In genomic region chr9:93949073-93949693, GRCh38 we compare ENCODE assay signal across 30 cellular contexts. TPM values are rescaled to one million over a fixed set of nuclear protein-coding genes. Genes with fewer than 3 reads are reported as not detected.
DNase-seq lines count a peak whose midpoint lies in the region; ATAC-seq and TF ChIP-seq lines count a peak whose summit lies in the region.
"Had no signal": no experiment of that assay in that cellular context is flagged by ENCODE, and none has a peak within 500 bp of the region (broad histone marks: within the 10 kb centered on the region; RNA-seq: fewer than 3 reads in every experiment).

No MANE protein-coding gene starts in this region.

- no peak overlapping the region for H3K9ac ChIP-seq in neuronal stem cell (ENCODE audit: low read depth, low read length, poor library complexity)
- H3K9ac ChIP-seq: KMS-11 had no signal

- no peak overlapping the region for H4K8ac ChIP-seq in neuronal stem cell (ENCODE audit: low read depth, low read length)

- H2AFZ ChIP-seq in GM23338 (peak overlapping the region; percentile 87), neuronal stem cell (ENCODE audit: low read length) (peak overlapping the region; percentile 56)
- H2AFZ ChIP-seq: PC-9 had no signal

- no peaks in the 10 kb centered on the region for H3K79me2 ChIP-seq in GM23338 (replicated peaks; ENCODE audit: insufficient read depth)

- CTCF ChIA-PET in Panc1 (lab: Charles Lee) = no interaction called here
- CTCF ChIA-PET in HEK293T (lab: Yijun Ruan, JAX) = interaction anchor here (0.9 kb wide), 1 partner anchor 13 kb away, joined by 3 read pairs; no protein-coding TSS in a partner anchor

- DNase-seq in GM23338 (ENCODE audit: low spot score) (peak; percentile 64), Panc1 (ENCODE audit: low read depth, low spot score) (no peak), iPS DF 6.9 (ENCODE audit: low read depth, low spot score) (no peak), neuronal stem cell (ENCODE audit: low spot score) (no peak), KBM-7 (no peak), HEK293T (ENCODE audit: extremely low spot score) (no peak), SKM-1 treated with dmso at 0.1 percent for 144 hours (lab: John Stamatoyannopoulos, UW; ENCODE audit: unreplicated experiment) (no peak)
- DNase-seq: activated CD4-positive, alpha-beta T cell treated with anti-CD3 and anti-CD28 coated beads for 48 hours; activated CD8-positive, alpha-beta memory T cell treated with anti-CD3 and anti-CD28 coated beads, Interleukin-2, amount 50 U/mL, for 4 hours; activated naive CD8-positive, alpha-beta T cell treated with anti-CD3 and anti-CD28 coated beads for 36 hours; erythroblast; heart right ventricle; NCI-H1436 treated with DMSO at 0.1 percent for 48 hours; NCI-H524; PC-9; psoas muscle; SHP77 treated with DMSO at 0.1 percent for 48 hours; T-cell had no signal

- H3F3A ChIP-seq in GM23338 (replicated peaks; ENCODE audit: low read depth) = peaks cover 20% of the 10 kb centered on the region

- no peak overlapping the region for H2BK15ac ChIP-seq in neuronal stem cell (ENCODE audit: low read length)

- TF ChIP-seq CTCF in GM23338 (conservative IDR thresholded peaks at IDR 0.05; ENCODE audit: low read depth in 2 of 2) (no peak), Panc1 (IDR thresholded peaks at IDR 0.05) (no peak)

- H4K20me1 ChIP-seq in GM23338 (replicated peaks; ENCODE audit: insufficient read depth) = peaks cover 10% of the 10 kb centered on the region; the same call in 1 of the 2 replicates

- peaks cover 9% of the 10 kb centered on the region; the same call in 1 of the 3 replicates for H3K36me3 Mint-ChIP-seq in GM23338 (ENCODE audit: low read depth)
- H3K36me3 Mint-ChIP-seq: T-cell had no signal

- H3K23ac ChIP-seq in neuronal stem cell (ENCODE audit: low read depth, low read length, poor library complexity) = peak overlapping the region; percentile 56

- ATAC-seq in GM23338 (peak; percentile 2), Panc1 (no peak)
- ATAC-seq: GM12878; heart right ventricle; natural killer cell treated with Interleukin-12 subunit alpha and Interleukin-12 subunit beta and Interleukin-15 and Interleukin-18, amount 100 ng/mL, for 72 hours; psoas muscle; T-cell had no signal

- H3K36me3 ChIP-seq in GM23338 (ENCODE audit: insufficient read depth) (no peaks in the 10 kb centered on the region), Panc1 (ENCODE audit: control insufficient read depth, insufficient read depth, low read length) (no peaks in the 10 kb centered on the region), iPS DF 6.9 (ENCODE audit: control insufficient read depth, insufficient read depth, low read length) (no peaks in the 10 kb centered on the region; the same call in 1 of the 2 replicates), neuronal stem cell (replicated peaks in 1 of 2; ENCODE audit: control insufficient read depth in 2 of 2, insufficient read depth in 2 of 2, low read length in 2 of 2) (no peaks in the 10 kb centered on the region)
- H3K36me3 ChIP-seq: heart right ventricle had no signal

- peaks cover 28% of the 10 kb centered on the region for H3K9me3 Mint-ChIP-seq in GM23338
- H3K9me3 Mint-ChIP-seq: central memory CD8-positive, alpha-beta T cell; natural killer cell treated with Interleukin-12 subunit alpha and Interleukin-12 subunit beta and Interleukin-15 and Interleukin-18, amount 100 ng/mL, for 72 hours; T-cell had no signal

- H3K9me3 ChIP-seq in Panc1 (ENCODE audit: control insufficient read depth, insufficient read depth, low read depth, low read length) = no peaks in the 10 kb centered on the region
- H3K9me3 ChIP-seq in iPS DF 6.9 (ENCODE audit: control insufficient read depth, insufficient read depth, low read length) = no peaks in the 10 kb centered on the region
- peaks cover 13 to 20% of the 10 kb centered on the region in 2 donors for H3K9me3 ChIP-seq in neuronal stem cell (replicated peaks in 1 of 2; ENCODE audit: control insufficient read depth in 2 of 2, insufficient read depth in 1 of 2, low read depth in 1 of 2, low read length in 2 of 2)
- H3K9me3 ChIP-seq: heart right ventricle, psoas muscle had no signal

- in situ Hi-C loops in Panc1 (cut with HindIII; ENCODE audit: low pct_unique_long_range_greater_than_20kb, low sequenced_read_pairs) = no loop called here
- in situ Hi-C loops in KBM-7 (cut with MboI; ENCODE audit: low pct_unique_long_range_greater_than_20kb, low sequenced_read_pairs) = no loop called here

- H3K27me3 Mint-ChIP-seq in GM23338 (ENCODE audit: insufficient read depth, low read depth, poor library complexity) = peaks cover 100% of the 10 kb centered on the region

- WGBS in iPS DF 6.9 (ENCODE audit: insufficient coverage, insufficient read length) = no CpG with 5 or more reads among the region's 32 CpGs
- no CpG with 5 or more reads among the region's 32 CpGs for WGBS in neuronal stem cell (ENCODE audit: extremely low coverage in 2 of 2, insufficient read length in 2 of 2, insufficient replicate concordance in 1 of 2), 2 donors

- peaks cover 2% of the 10 kb centered on the region for H3K79me1 ChIP-seq in neuronal stem cell (ENCODE audit: low read depth, low read length)

- H3K27ac ChIP-seq in GM23338 (ENCODE audit: low read depth) = no peak overlapping the region
- H3K27ac ChIP-seq in Panc1 (ENCODE audit: low read length) = peak overlapping the region; percentile 67
- no peak overlapping the region for H3K27ac ChIP-seq in iPS DF 6.9 (ENCODE audit: low read length)
- no peak overlapping the region for H3K27ac ChIP-seq in neuronal stem cell (replicated peaks; ENCODE audit: low read length)
- H3K27ac ChIP-seq: C4-2B, heart right ventricle, KMS-11, PC-9, psoas muscle had no signal

- peak overlapping the region; percentile 83 for H3K4me2 ChIP-seq in GM23338
- peak overlapping the region; percentile 28 for H3K4me2 ChIP-seq in neuronal stem cell (ENCODE audit: insufficient read depth, low read length, poor library complexity, severe bottlenecking)
- H3K4me2 ChIP-seq: KMS-11, PC-9 had no signal

- no peak overlapping the region for H2BK12ac ChIP-seq in neuronal stem cell (ENCODE audit: low read length)

- H4K91ac ChIP-seq in neuronal stem cell (ENCODE audit: low read depth, low read length, poor library complexity) = no peak overlapping the region

- no peak overlapping the region for H2BK5ac ChIP-seq in neuronal stem cell (ENCODE audit: low read length)

- intact Hi-C loops in Panc1 (cut with micrococcal nuclease; ENCODE audit: unreplicated experiment) = no loop called here

- BruUV-seq in Panc1 (replicated peaks; lab: Mats Ljungman, UMichigan) = no TSS peak

- H3K9me2 ChIP-seq in GM23338 (ENCODE audit: insufficient read depth) = no peaks in the 10 kb centered on the region

- H3K18ac ChIP-seq in neuronal stem cell (ENCODE audit: low read length) = peak overlapping the region; percentile 42

- no peak overlapping the region for H2BK120ac ChIP-seq in neuronal stem cell (ENCODE audit: low read depth, low read length)

- no peak overlapping the region for H3K4ac ChIP-seq in neuronal stem cell (ENCODE audit: low read length)

- peaks cover 67% of the 10 kb centered on the region for H3K4me1 ChIP-seq in GM23338 (ENCODE audit: insufficient read depth)
- H3K4me1 ChIP-seq in Panc1 (ENCODE audit: control insufficient read depth, insufficient read depth, low read length) = peaks cover 20% of the 10 kb centered on the region
- H3K4me1 ChIP-seq in iPS DF 6.9 (ENCODE audit: control insufficient read depth, insufficient read depth, low read length) = peaks cover 25% of the 10 kb centered on the region
- peaks cover 0 to 14% of the 10 kb centered on the region in 2 donors for H3K4me1 ChIP-seq in neuronal stem cell (ENCODE audit: control insufficient read depth in 2 of 2, insufficient read depth in 1 of 2, low read depth in 1 of 2, low read length in 2 of 2)

- peak overlapping the region; percentile 22 for H2AK5ac ChIP-seq in neuronal stem cell (ENCODE audit: low read depth, low read length)

- H3K27ac Mint-ChIP-seq in GM23338 = no peak overlapping the region
- H3K27ac Mint-ChIP-seq: activated naive CD8-positive, alpha-beta T cell treated with anti-CD3 and anti-CD28 coated beads for 36 hours; natural killer cell treated with Interleukin-12 subunit alpha and Interleukin-12 subunit beta and Interleukin-15 and Interleukin-18, amount 100 ng/mL, for 72 hours; T-cell had no signal

- H3K4me3 ChIP-seq in GM23338 (peak overlapping the region; percentile 58), Panc1 (ENCODE audit: low read depth in 2 of 2, low read length in 2 of 2) (no peak overlapping the region), iPS DF 6.9 (ENCODE audit: low read length) (peak overlapping the region; percentile 21; the same call in 1 of the 2 replicates), neuronal stem cell (ENCODE audit: low read length in 2 of 2) (no peak overlapping the region)
- H3K4me3 ChIP-seq: GM12878, PC-9 had no signal

- H3K4me1 Mint-ChIP-seq in GM23338 = peaks cover 67% of the 10 kb centered on the region

- H3K27me3 ChIP-seq in GM23338 (ENCODE audit: insufficient read depth) = peaks cover 99% of the 10 kb centered on the region
- H3K27me3 ChIP-seq in Panc1 (ENCODE audit: control insufficient read depth, insufficient read depth, low read length) = no peaks in the 10 kb centered on the region
- H3K27me3 ChIP-seq in iPS DF 6.9 (ENCODE audit: control insufficient read depth, insufficient read depth, low read length) = peaks cover 94% of the 10 kb centered on the region
- peaks cover 89 to 100% (median 100%) of the 10 kb centered on the region in 3 experiments for H3K27me3 ChIP-seq in neuronal stem cell (ENCODE audit: control insufficient read depth in 3 of 3, insufficient read depth in 3 of 3, low read depth in 1 of 3, low read length in 3 of 3)

- POLR2A ChIA-PET in Panc1 (lab: Charles Lee) (no interaction called here), HEK293T (lab: Yijun Ruan, JAX) (no interaction called here)

- no peak overlapping the region for H3K14ac ChIP-seq in neuronal stem cell (ENCODE audit: low read length)

- H3K4me3 Mint-ChIP-seq in GM23338 = peak overlapping the region; percentile 70
- H3K4me3 Mint-ChIP-seq: activated naive CD8-positive, alpha-beta T cell treated with anti-CD3 and anti-CD28 coated beads for 36 hours; natural killer cell treated with Interleukin-12 subunit alpha and Interleukin-12 subunit beta and Interleukin-15 and Interleukin-18, amount 100 ng/mL, for 72 hours had no signal

TF ChIP-seq in HEK293T, 16 proteins besides CTCF, POLR2A, EP300 and RAD21:
- TF ChIP-seq FOXA1 (IDR thresholded peaks at IDR 0.05) (no peak), FOXM1 (IDR thresholded peaks at IDR 0.05; ENCODE audit: borderline replicate concordance) (no peak), L3MBTL2 (conservative IDR thresholded peaks at IDR 0.05) (no peak), ELF4 (IDR thresholded peaks at IDR 0.05) (no peak)
TF ChIP-seq in HEK293T: peak in this region for 0.

RNA-seq across cellular contexts. Expression of gene BARX1, which starts 6.0 kb away (rescaled TPM):
- 1.6 and 2.1 TPM in 2 replicates for total RNA-seq in GM23338 (2014; rRNA removed; shearing (Covaris generic))
- 0.87 and 1.1 TPM in 2 replicates for polyA plus RNA-seq in GM23338 (2016; fragmentation: Nextera tagmentation; extraction: Ambion mirVana)
- total RNA-seq in Panc1 (2021; ENCODE audit: unreplicated experiment) = 81.2 TPM
- 105 TPM for polyA plus RNA-seq in Panc1 (2012; ENCODE audit: insufficient read length)
- polyA plus RNA-seq in neuronal stem cell (2013, experiment 1 of 2) = 2.4 TPM
- 2.4 TPM for polyA plus RNA-seq in neuronal stem cell (2013, experiment 2 of 2)
- total RNA-seq: fibroblast of villous mesenchyme, GM12878, H4, HT-29, liver, mononuclear cell, PC-9, psoas muscle, T-cell, temporal lobe had no signal
- polyA plus RNA-seq: AG04450, GM12878, liver, psoas muscle had no signal

Comparison
In these comparisons a context has a peak if more than half of its experiments do, and no peak if none do; other contexts are left out.
1. H3K4me3 ChIP-seq: peak in GM23338 (single experiment) and iPS DF 6.9 (single experiment); none in Panc1 (0 of 2) and neuronal stem cell (0 of 2).
2. RNA of gene BARX1, which starts 6.0 kb away (total RNA-seq): 81.2 TPM in Panc1 (single experiment); 1.6 to 2.1 TPM in GM23338; every median in the first group is over 10 times any median in the second.